1 cellular context compared by ENCODE assay signal in genomic region chr11:2211113-2211971, GRCh38.
TF ChIP-seq lines count a peak whose summit lies in the region.

No MANE protein-coding gene starts in this region.

TF ChIP-seq in HepG2, 621 proteins besides CTCF, POLR2A, EP300 and RAD21 (continued from another document and continues in another):
- TF ChIP-seq, protein P1, sequence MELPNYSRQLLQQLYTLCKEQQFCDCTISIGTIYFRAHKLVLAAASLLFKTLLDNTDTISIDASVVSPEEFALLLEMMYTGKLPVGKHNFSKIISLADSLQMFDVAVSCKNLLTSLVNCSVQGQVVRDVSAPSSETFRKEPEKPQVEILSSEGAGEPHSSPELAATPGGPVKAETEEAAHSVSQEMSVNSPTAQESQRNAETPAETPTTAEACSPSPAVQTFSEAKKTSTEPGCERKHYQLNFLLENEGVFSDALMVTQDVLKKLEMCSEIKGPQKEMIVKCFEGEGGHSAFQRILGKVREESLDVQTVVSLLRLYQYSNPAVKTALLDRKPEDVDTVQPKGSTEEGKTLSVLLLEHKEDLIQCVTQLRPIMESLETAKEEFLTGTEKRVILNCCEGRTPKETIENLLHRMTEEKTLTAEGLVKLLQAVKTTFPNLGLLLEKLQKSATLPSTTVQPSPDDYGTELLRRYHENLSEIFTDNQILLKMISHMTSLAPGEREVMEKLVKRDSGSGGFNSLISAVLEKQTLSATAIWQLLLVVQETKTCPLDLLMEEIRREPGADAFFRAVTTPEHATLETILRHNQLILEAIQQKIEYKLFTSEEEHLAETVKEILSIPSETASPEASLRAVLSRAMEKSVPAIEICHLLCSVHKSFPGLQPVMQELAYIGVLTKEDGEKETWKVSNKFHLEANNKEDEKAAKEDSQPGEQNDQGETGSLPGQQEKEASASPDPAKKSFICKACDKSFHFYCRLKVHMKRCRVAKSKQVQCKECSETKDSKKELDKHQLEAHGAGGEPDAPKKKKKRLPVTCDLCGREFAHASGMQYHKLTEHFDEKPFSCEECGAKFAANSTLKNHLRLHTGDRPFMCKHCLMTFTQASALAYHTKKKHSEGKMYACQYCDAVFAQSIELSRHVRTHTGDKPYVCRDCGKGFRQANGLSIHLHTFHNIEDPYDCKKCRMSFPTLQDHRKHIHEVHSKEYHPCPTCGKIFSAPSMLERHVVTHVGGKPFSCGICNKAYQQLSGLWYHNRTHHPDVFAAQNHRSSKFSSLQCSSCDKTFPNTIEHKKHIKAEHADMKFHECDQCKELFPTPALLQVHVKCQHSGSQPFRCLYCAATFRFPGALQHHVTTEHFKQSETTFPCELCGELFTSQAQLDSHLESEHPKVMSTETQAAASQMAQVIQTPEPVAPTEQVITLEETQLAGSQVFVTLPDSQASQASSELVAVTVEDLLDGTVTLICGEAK (IDR thresholded peaks at IDR 0.05) = no peak
- TF ChIP-seq, protein P1 (CRISPR knock-in tag; IDR thresholded peaks at IDR 0.05) = peak; percentile 73
- TF ChIP-seq ZUFSP (CRISPR knock-in tag; IDR thresholded peaks at IDR 0.05; ENCODE audit: borderline replicate concordance) (no peak), TCF7 (IDR thresholded peaks at IDR 0.05; ENCODE audit: low read depth) (peak; percentile 99), ZNF567 (CRISPR knock-in tag; IDR thresholded peaks at IDR 0.05; ENCODE audit: borderline replicate concordance) (peak; percentile 72; the same call in 1 of the 2 replicates), ZNF484 (CRISPR knock-in tag; IDR thresholded peaks at IDR 0.05; ENCODE audit: borderline replicate concordance, low read depth) (no peak), NR1H2 (CRISPR knock-in tag; IDR thresholded peaks at IDR 0.05; ENCODE audit: borderline replicate concordance, low read depth) (no peak), SNAPC2 (CRISPR knock-in tag; IDR thresholded peaks at IDR 0.05) (peak; percentile 75; the same call in 1 of the 2 replicates), TAF1 (CRISPR knock-in tag; IDR thresholded peaks at IDR 0.05) (peak; percentile 66; the same call in 1 of the 2 replicates), GPN1 (CRISPR knock-in tag; IDR thresholded peaks at IDR 0.05; ENCODE audit: borderline replicate concordance) (no peak), ZFX (CRISPR knock-in tag; IDR thresholded peaks at IDR 0.05; ENCODE audit: low read depth) (peak; percentile 94), ZNF652 (CRISPR knock-in tag; IDR thresholded peaks at IDR 0.05; ENCODE audit: borderline replicate concordance, low read depth) (peak; percentile 79; the same call in 1 of the 2 replicates), SOX5 (CRISPR knock-in tag; IDR thresholded peaks at IDR 0.05; ENCODE audit: borderline replicate concordance) (peak; percentile 100), TGIF2 (CRISPR knock-in tag; IDR thresholded peaks at IDR 0.05) (peak; percentile 82), ZNF18 (CRISPR knock-in tag; IDR thresholded peaks at IDR 0.05; ENCODE audit: insufficient replicate concordance) (peak; percentile 57), SSRP1 (CRISPR knock-in tag; IDR thresholded peaks at IDR 0.05) (no peak; the same call in none of the 2 replicates), SP140L (CRISPR knock-in tag; IDR thresholded peaks at IDR 0.05; ENCODE audit: borderline replicate concordance) (no peak), ZNF430 (CRISPR knock-in tag; IDR thresholded peaks at IDR 0.05) (peak; percentile 95), SIX4 (CRISPR knock-in tag; IDR thresholded peaks at IDR 0.05) (peak; percentile 79), CREM (IDR thresholded peaks at IDR 0.05) (peak; percentile 91), CREM (CRISPR knock-in tag; IDR thresholded peaks at IDR 0.05) (no peak), ZFP36L1 (CRISPR knock-in tag; IDR thresholded peaks at IDR 0.05) (peak; percentile 88; the same call in 1 of the 2 replicates), ZNF609 (CRISPR knock-in tag; IDR thresholded peaks at IDR 0.05; ENCODE audit: borderline replicate concordance) (peak; percentile 98), TBX2 (CRISPR knock-in tag; IDR thresholded peaks at IDR 0.05; ENCODE audit: borderline replicate concordance) (peak; percentile 98), ATF4 (CRISPR knock-in tag; IDR thresholded peaks at IDR 0.05) (no peak; a peak in 1 of 4 replicates), ZNF30 (CRISPR knock-in tag; IDR thresholded peaks at IDR 0.05) (no peak), ZNF547 (CRISPR knock-in tag; IDR thresholded peaks at IDR 0.05) (no peak; the same call in 1 of the 2 replicates), CSRNP1 (CRISPR knock-in tag; IDR thresholded peaks at IDR 0.05) (peak; percentile 86), ZNF563 (CRISPR knock-in tag; IDR thresholded peaks at IDR 0.05) (no peak), FOXM1 (CRISPR knock-in tag; IDR thresholded peaks at IDR 0.05) (no peak)
- TF ChIP-seq, protein P2, sequence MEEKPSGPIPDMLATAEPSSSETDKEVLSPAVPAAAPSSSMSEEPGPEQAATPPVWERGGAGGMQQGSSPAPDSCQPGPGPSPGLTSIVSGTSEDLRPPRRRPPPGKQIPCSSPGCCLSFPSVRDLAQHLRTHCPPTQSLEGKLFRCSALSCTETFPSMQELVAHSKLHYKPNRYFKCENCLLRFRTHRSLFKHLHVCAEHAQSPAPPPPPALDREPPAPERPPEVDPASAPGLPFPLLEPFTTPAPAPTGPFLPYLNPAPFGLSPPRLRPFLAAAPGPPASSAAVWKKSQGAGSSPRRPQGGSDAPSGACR (CRISPR knock-in tag; IDR thresholded peaks at IDR 0.05) = peak; percentile 94
- TF ChIP-seq, protein P3, sequence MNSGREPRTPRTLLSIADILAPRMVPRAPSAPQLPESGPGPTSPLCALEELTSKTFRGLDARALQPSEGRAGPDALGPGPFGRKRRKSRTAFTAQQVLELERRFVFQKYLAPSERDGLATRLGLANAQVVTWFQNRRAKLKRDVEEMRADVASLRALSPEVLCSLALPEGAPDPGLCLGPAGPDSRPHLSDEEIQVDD (CRISPR knock-in tag; IDR thresholded peaks at IDR 0.05; ENCODE audit: borderline replicate concordance) = no peak
- TF ChIP-seq, protein P4, sequence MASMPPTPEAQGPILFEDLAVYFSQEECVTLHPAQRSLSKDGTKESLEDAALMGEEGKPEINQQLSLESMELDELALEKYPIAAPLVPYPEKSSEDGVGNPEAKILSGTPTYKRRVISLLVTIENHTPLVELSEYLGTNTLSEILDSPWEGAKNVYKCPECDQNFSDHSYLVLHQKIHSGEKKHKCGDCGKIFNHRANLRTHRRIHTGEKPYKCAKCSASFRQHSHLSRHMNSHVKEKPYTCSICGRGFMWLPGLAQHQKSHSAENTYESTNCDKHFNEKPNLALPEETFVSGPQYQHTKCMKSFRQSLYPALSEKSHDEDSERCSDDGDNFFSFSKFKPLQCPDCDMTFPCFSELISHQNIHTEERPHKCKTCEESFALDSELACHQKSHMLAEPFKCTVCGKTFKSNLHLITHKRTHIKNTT (CRISPR knock-in tag; IDR thresholded peaks at IDR 0.05) = no peak
- TF ChIP-seq, protein P5, sequence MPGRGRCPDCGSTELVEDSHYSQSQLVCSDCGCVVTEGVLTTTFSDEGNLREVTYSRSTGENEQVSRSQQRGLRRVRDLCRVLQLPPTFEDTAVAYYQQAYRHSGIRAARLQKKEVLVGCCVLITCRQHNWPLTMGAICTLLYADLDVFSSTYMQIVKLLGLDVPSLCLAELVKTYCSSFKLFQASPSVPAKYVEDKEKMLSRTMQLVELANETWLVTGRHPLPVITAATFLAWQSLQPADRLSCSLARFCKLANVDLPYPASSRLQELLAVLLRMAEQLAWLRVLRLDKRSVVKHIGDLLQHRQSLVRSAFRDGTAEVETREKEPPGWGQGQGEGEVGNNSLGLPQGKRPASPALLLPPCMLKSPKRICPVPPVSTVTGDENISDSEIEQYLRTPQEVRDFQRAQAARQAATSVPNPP (CRISPR knock-in tag; IDR thresholded peaks at IDR 0.05) = peak; percentile 91
